In genomic region chr5:148156609-148157008, GRCh38 we compare ENCODE assay signal across 8 cellular contexts. TPM values are rescaled to one million over a fixed set of nuclear protein-coding genes. Genes with fewer than 3 reads are reported as not detected.
"Had no signal": no experiment of that assay in that cellular context is flagged by ENCODE, and none has a peak within 500 bp of the region (broad histone marks: within the 10 kb centered on the region; RNA-seq: fewer than 3 reads in every experiment).

No MANE protein-coding gene starts in this region.

- H3K4me1 Mint-ChIP-seq: IgD-negative memory B cell had no signal

- ATAC-seq: GM23338, HepG2 had no signal

- DNase-seq: H9, HCEC 1CT, KBM-7 had no signal

- H3K27ac Mint-ChIP-seq: GM23338, H9, IgD-negative memory B cell had no signal

- H3K4me3 Mint-ChIP-seq: GM23338, H9, IgD-negative memory B cell had no signal

- H3K27me3 Mint-ChIP-seq: IgD-negative memory B cell had no signal

- H3K36me3 Mint-ChIP-seq: IgD-negative memory B cell had no signal

RNA-seq across cellular contexts. Expression of gene SPINK14, which starts 11.7 kb away (rescaled TPM):
- total RNA-seq: GM23338, H1, H9, HepG2, HT1080 had no signal

RNA-seq across cellular contexts. Expression of gene SPINK6, which starts 46.2 kb away (rescaled TPM):
- total RNA-seq: GM23338, H1, H9, HepG2 had no signal
